In genomic region chr3:12286927-12287726, GRCh38 we compare ENCODE assay signal across 8 cellular contexts. TPM values are rescaled to one million over a fixed set of nuclear protein-coding genes. Genes with fewer than 3 reads are reported as not detected.
A peak's percentile ranks its signal among the peaks of the same experiment; 100 is the strongest.
DNase-seq lines count a peak whose midpoint lies in the region; ATAC-seq and TF ChIP-seq lines count a peak whose summit lies in the region.

No MANE protein-coding gene starts in this region.

- H3K4me3 ChIP-seq in H7 (ENCODE audit: insufficient read depth, low read depth, low read length) (peak overlapping the region; percentile 42), WI38 (ENCODE audit: low read depth, low read length) (peak overlapping the region; percentile 55)

- no peaks in the 10 kb centered on the region for H3K36me3 ChIP-seq in H7 (replicated peaks; ENCODE audit: control insufficient read depth, insufficient read depth, low read length)

- H3K36me3 Mint-ChIP-seq in glutamatergic neuron (ENCODE audit: unreplicated experiment): no peaks in the 10 kb centered on the region

- peaks cover 14% of the 10 kb centered on the region for H3K27me3 Mint-ChIP-seq in glutamatergic neuron (ENCODE audit: unreplicated experiment)

- H3K4me1 Mint-ChIP-seq in glutamatergic neuron (ENCODE audit: low read depth, unreplicated experiment): no peaks in the 10 kb centered on the region

- H3K4me3 Mint-ChIP-seq in glutamatergic neuron (ENCODE audit: unreplicated experiment): peak overlapping the region; percentile 81

- no peak overlapping the region for H3K27ac Mint-ChIP-seq in glutamatergic neuron (ENCODE audit: unreplicated experiment)

- peaks cover 52% of the 10 kb centered on the region for H3K27me3 ChIP-seq in H7 (ENCODE audit: control insufficient read depth, insufficient read depth, low read length)

- ATAC-seq in GM19455 (IDR thresholded peaks at IDR 0.05; ENCODE audit: unreplicated experiment): no peak

- DNase-seq in H7 (no peak), glutamatergic neuron (peak; percentile 41), renal cortical epithelial cell (ENCODE audit: low read depth) (peak; percentile 83), A172 (ENCODE audit: low spot score) (no peak), NCI-H2227 treated with DMSO at 0.1 percent for 48 hours (lab: John Stamatoyannopoulos, UW) (no peak), NCI-H446 treated with DMSO at 0.1 percent for 48 hours (lab: John Stamatoyannopoulos, UW) (no peak)

- TF ChIP-seq CTCF in WI38 (IDR thresholded peaks at IDR 0.05; ENCODE audit: low read depth, low read length) (no peak), glutamatergic neuron (IDR thresholded peaks at IDR 0.05; ENCODE audit: partially characterized antibody, unreplicated experiment) (no peak)

- no peaks in the 10 kb centered on the region for H3K9me3 Mint-ChIP-seq in glutamatergic neuron (ENCODE audit: unreplicated experiment)

RNA-seq across cellular contexts. Expression of gene PPARG, which starts 1.7 kb away (rescaled TPM):
- 0.62 and 1.6 TPM in 2 replicates for total RNA-seq in H7 (2014; rRNA removed; shearing (Covaris generic))
- 0.37 TPM for total RNA-seq in glutamatergic neuron (ENCODE audit: unreplicated experiment)
- total RNA-seq in renal cortical epithelial cell: 11.1 and 11.3 TPM in 2 replicates
- total RNA-seq in A172 (2014; rRNA removed; shearing (Covaris generic)): 11.9 and 13.2 TPM in 2 replicates

Comparison
In these comparisons a context has a peak if more than half of its experiments do, and no peak if none do; other contexts are left out.
1. DNase-seq: peak in glutamatergic neuron (single experiment) and renal cortical epithelial cell (single experiment); none in H7 (single experiment), A172 (single experiment), NCI-H2227 treated with DMSO at 0.1 percent for 48 hours (single experiment) and NCI-H446 treated with DMSO at 0.1 percent for 48 hours (single experiment).